Comparison of ENCODE assay signal across 8 cellular contexts in genomic region chr5:52743970-52744369, GRCh38. TPM values are rescaled to one million over a fixed set of nuclear protein-coding genes. Genes with fewer than 3 reads are reported as not detected.
DNase-seq lines count a peak whose midpoint lies in the region; ATAC-seq and TF ChIP-seq lines count a peak whose summit lies in the region.

No MANE protein-coding gene starts in this region.

- BruUV-seq in PC-3 (replicated peaks; lab: Mats Ljungman, UMichigan), result no TSS peak

- TF ChIP-seq POLR2A in testis (IDR thresholded peaks at IDR 0.05), result no peak

- DNase-seq in activated gamma-delta T cell treated with Interleukin-2 at 50 U/mL for 16 hours, result peak; percentile 46
- no peak for DNase-seq in activated gamma-delta T cell (lab: John Stamatoyannopoulos, UW)
- no peak for DNase-seq in PC-3
- DNase-seq in effector CD4-positive, alpha-beta T cell, result peak; percentile 9
- no peak for DNase-seq in stimulated activated naive CD8-positive, alpha-beta T cell treated with anti-CD3 and anti-CD28 coated beads, Interleukin-15, Interleukin-2, amounts not matched to agents 100 U/mL and 50 U/mL, for 24 hours
- no peak for DNase-seq in GOT3 (lab: John Stamatoyannopoulos, UW)
- DNase-seq in testis, result no peak
- DNase-seq in NCI-H1417 (lab: John Stamatoyannopoulos, UW), result no peak

- no peaks in the 10 kb centered on the region for H3K9me2 ChIP-seq in PC-3 (replicated peaks; ENCODE audit: low read length)

- H4K20me1 ChIP-seq in PC-3 (ENCODE audit: low read length), result no peaks in the 10 kb centered on the region

- CTCF ChIA-PET in PC-3 (lab: Charles Lee), result no interaction called here

- H3K9ac ChIP-seq in PC-3 (ENCODE audit: low read length), result no peak overlapping the region

- H3K4me3 ChIP-seq in PC-3 (ENCODE audit: low read length) (no peak overlapping the region), testis (no peak overlapping the region)

- H2AFZ ChIP-seq in PC-3 (ENCODE audit: low read length), result no peak overlapping the region

- H3K36me3 ChIP-seq in PC-3 (ENCODE audit: low read depth, low read length) (no peaks in the 10 kb centered on the region), testis (ENCODE audit: low read depth, missing control alignments) (no peaks in the 10 kb centered on the region)

- H3F3A ChIP-seq in PC-3 (ENCODE audit: low read length, unreplicated experiment), result no peaks in the 10 kb centered on the region

- H3K4me2 ChIP-seq in PC-3 (ENCODE audit: low read length), result no peak overlapping the region

- H3K27ac ChIP-seq in PC-3 (ENCODE audit: low read length) (no peak overlapping the region), testis (no peak overlapping the region)

- H3K79me2 ChIP-seq in PC-3 (ENCODE audit: low read length), result no peaks in the 10 kb centered on the region

- H3K4me1 ChIP-seq in PC-3 (ENCODE audit: insufficient read depth, low read length), result no peaks in the 10 kb centered on the region
- H3K4me1 ChIP-seq in testis, result no peaks in the 10 kb centered on the region

- POLR2A ChIA-PET in PC-3 (lab: Charles Lee; ENCODE audit: unreplicated experiment), result interaction anchor here (0.7 kb wide), 1 partner anchor 1321 kb away, joined by 3 read pairs; no protein-coding TSS in a partner anchor

- no peak for TF ChIP-seq CTCF in PC-3 (conservative IDR thresholded peaks at IDR 0.05; ENCODE audit: low read depth, low read length)
- no peak for TF ChIP-seq CTCF in testis (IDR thresholded peaks at IDR 0.05)

- H3K9me3 ChIP-seq in PC-3 (ENCODE audit: low read length) (no peaks in the 10 kb centered on the region), testis (no peaks in the 10 kb centered on the region)

- WGBS in testis, 2 donors, result 33 to 54% methylated on average over 1 of the region's 1 CpG

- intact Hi-C loops in PC-3 (cut with micrococcal nuclease), result no loop called here
- intact Hi-C loops in testis (cut with DNase I; ENCODE audit: low total_unique reads), result no loop called here

- H3K27me3 ChIP-seq in PC-3 (ENCODE audit: low read length) (no peaks in the 10 kb centered on the region), testis (no peaks in the 10 kb centered on the region)

- peak; percentile 67 for ATAC-seq in PC-3
- ATAC-seq in stimulated activated naive CD8-positive, alpha-beta T cell treated with anti-CD3 and anti-CD28 coated beads, Interleukin-15, Interleukin-2, amounts not matched to agents 100 U/mL and 50 U/mL, for 24 hours, result peak; percentile 94

RNA-seq across cellular contexts. Expression of gene ITGA1, which starts 43.7 kb away (rescaled TPM):
- total RNA-seq in PC-3 (2014; rRNA removed) (3.4 and 4.7 TPM in 2 replicates), testis (1 to 10 TPM; 7.3 to 8.1 TPM)
- polyA plus RNA-seq in testis (ENCODE audit: insufficient read depth, low read depth, low replicate concordance), result 7.5 TPM

RNA-seq across cellular contexts. Expression of gene PELO, which starts 43.7 kb away (rescaled TPM):
- 33.6 and 45.3 TPM in 2 replicates for total RNA-seq in PC-3 (2014; rRNA removed)
- 1 to 10 TPM; 9.0 to 9.4 TPM for total RNA-seq in testis
- 10.6 TPM for polyA plus RNA-seq in testis (ENCODE audit: insufficient read depth, low read depth, low replicate concordance)

Comparison
In these comparisons a context has a peak if more than half of its experiments do, and no peak if none do; other contexts are left out.
1. DNase-seq: peak in activated gamma-delta T cell treated with Interleukin-2 at 50 U/mL for 16 hours (single experiment) and effector CD4-positive, alpha-beta T cell (single experiment); none in activated gamma-delta T cell (single experiment), PC-3 (single experiment), stimulated activated naive CD8-positive, alpha-beta T cell treated with anti-CD3 and anti-CD28 coated beads, Interleukin-15, Interleukin-2, amounts not matched to agents 100 U/mL and 50 U/mL, for 24 hours (single experiment), GOT3 (single experiment), testis (single experiment) and NCI-H1417 (0 of 3).